8 cellular contexts compared by ENCODE assay signal in the genomic region with DNA sequence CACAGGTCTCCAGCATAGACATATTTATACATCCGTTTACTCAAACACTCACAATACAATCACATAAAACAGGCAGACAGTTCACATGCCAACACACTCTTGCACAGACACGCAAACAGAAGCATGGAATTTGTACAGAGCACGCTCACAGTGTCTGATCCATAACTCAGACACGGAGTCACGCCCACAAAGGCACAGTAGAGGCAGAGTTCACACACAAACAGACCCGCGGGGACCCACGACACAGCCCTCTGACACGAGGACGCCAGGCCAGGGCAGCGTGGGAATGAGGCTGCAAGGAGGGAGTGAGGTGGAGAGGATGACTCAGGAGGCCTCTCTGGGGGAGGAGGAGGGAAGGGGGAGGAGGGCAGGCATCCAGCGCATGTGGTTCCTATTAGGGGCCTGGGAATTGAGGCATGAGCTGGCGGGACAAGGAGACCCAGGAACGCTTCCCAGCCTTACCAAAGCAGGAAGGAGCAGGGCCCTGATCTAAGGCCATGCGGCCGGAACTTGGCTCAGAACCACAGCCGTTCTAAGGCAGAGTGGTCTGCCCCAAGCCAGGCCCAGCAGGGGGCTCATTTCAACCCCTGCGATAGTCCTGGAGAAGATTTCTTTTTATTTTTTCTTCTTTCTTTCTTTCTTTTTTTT. TPM values are rescaled to one million over a fixed set of nuclear protein-coding genes. Genes with fewer than 3 reads are reported as not detected.
DNase-seq lines count a peak whose midpoint lies in the region; ATAC-seq, FAIRE-seq and TF ChIP-seq lines count a peak whose summit lies in the region.

No MANE protein-coding gene starts in this region.

- no peaks in the 10 kb centered on the region for H4K20me1 ChIP-seq in HepG2 (ENCODE audit: insufficient read depth, low read length)

- H3K36me3 ChIP-seq in colonic mucosa (no peaks in the 10 kb centered on the region), HepG2 (replicated peaks in 1 of 2; ENCODE audit: control insufficient read depth in 1 of 2, insufficient read depth in 2 of 2, low read length in 2 of 2) (no peaks in the 10 kb centered on the region), tibial artery (no peaks in the 10 kb centered on the region)
- no peaks in the 10 kb centered on the region for H3K36me3 ChIP-seq in effector memory CD4-positive, alpha-beta T cell (ENCODE audit: control insufficient read depth, insufficient read depth, low read length)

- no peaks in the 10 kb centered on the region for H3K4me1 ChIP-seq in colonic mucosa
- H3K4me1 ChIP-seq in HepG2 (ENCODE audit: insufficient read depth, low read length): peaks cover 25% of the 10 kb centered on the region
- peaks cover 0 to 23% (median 10%) of the 10 kb centered on the region in 4 donors for H3K4me1 ChIP-seq in tibial artery
- H3K4me1 ChIP-seq in effector memory CD4-positive, alpha-beta T cell (ENCODE audit: control insufficient read depth, insufficient read depth, low read length, poor library complexity, severe bottlenecking): no peaks in the 10 kb centered on the region

- no peaks in the 10 kb centered on the region for H3K9me3 ChIP-seq in colonic mucosa
- H3K9me3 ChIP-seq in HepG2 (ENCODE audit: low read length): no peaks in the 10 kb centered on the region
- peaks cover 0 to 9% (median 5%) of the 10 kb centered on the region in 3 donors for H3K9me3 ChIP-seq in tibial artery
- no peaks in the 10 kb centered on the region for H3K9me3 ChIP-seq in effector memory CD4-positive, alpha-beta T cell (ENCODE audit: control insufficient read depth, low read length)

- in situ Hi-C loops in HepG2 (cut with HindIII; ENCODE audit: extremely low pct_ligation_motif_present, low pct_unique_long_range_greater_than_20kb): no loop called here

- H2AFZ ChIP-seq in HepG2 (ENCODE audit: low read length): no peak overlapping the region

- TF ChIP-seq CTCF in colonic mucosa (IDR thresholded peaks at IDR 0.05) (no peak), HepG2 (CRISPR knock-in tag; IDR thresholded peaks at IDR 0.05) (no peak), tibial artery (IDR thresholded peaks at IDR 0.05) (no peak)

- intact Hi-C loops in colonic mucosa (cut with DNase I) (no loop called here), HepG2 (cut with micrococcal nuclease; ENCODE audit: unreplicated experiment) (no loop called here), tibial artery (cut with DNase I; ENCODE audit: low total_unique reads) (no loop called here)

- TF ChIP-seq EP300 in HepG2 (IDR thresholded peaks at IDR 0.05; ENCODE audit: low read depth in 2 of 2, low read length in 2 of 2) (no peak), HepG2 (CRISPR knock-in tag; IDR thresholded peaks at IDR 0.05; ENCODE audit: borderline replicate concordance) (no peak)

- POLR2A ChIA-PET in HepG2 (lab: Yijun Ruan, JAX): no interaction called here

- BruUV-seq in HepG2 (replicated peaks; lab: Mats Ljungman, UMichigan): no TSS peak

- H3K27me3 ChIP-seq in colonic mucosa (no peaks in the 10 kb centered on the region), HepG2 (ENCODE audit: control insufficient read depth in 1 of 2, insufficient read depth in 2 of 2, low read length in 2 of 2) (peaks cover 0 to 3% of the 10 kb centered on the region in 2 experiments; a peak in 1 of 5 replicates), tibial artery (no peaks in the 10 kb centered on the region)
- no peaks in the 10 kb centered on the region for H3K27me3 ChIP-seq in effector memory CD4-positive, alpha-beta T cell (replicated peaks; ENCODE audit: control insufficient read depth, insufficient read depth, low read length, poor library complexity, severe bottlenecking)

- WGBS in HepG2 (ENCODE audit: low lambda C conversion rate): 11% methylated on average over 17 of the region's 18 CpGs

- H3K9ac ChIP-seq in colonic mucosa (ENCODE audit: low read depth in 2 of 2, low read length in 2 of 2) (no peak overlapping the region), HepG2 (ENCODE audit: insufficient read depth, low read depth, low read length) (no peak overlapping the region)

- CTCF ChIA-PET in HepG2 (lab: Yijun Ruan, JAX; ENCODE audit: low intra/inter-chr PET ratio, low total read pairs): no interaction called here

- H3K4me3 ChIP-seq in colonic mucosa (no peak overlapping the region), HepG2 (replicated peaks in 1 of 3; ENCODE audit: insufficient read depth in 1 of 3, low read depth in 2 of 3, low read length in 3 of 3) (peak overlapping the region in 1 of 3 experiments; percentile 48; a peak in 1 of 6 replicates), tibial artery (peak overlapping the region in 1 of 2 donors; percentile 4)
- no peak overlapping the region for H3K4me3 ChIP-seq in effector memory CD4-positive, alpha-beta T cell (ENCODE audit: insufficient read depth, low read depth, low read length, poor library complexity, severe bottlenecking)

- TF ChIP-seq POLR2A in HepG2 (IDR thresholded peaks at IDR 0.05; ENCODE audit: insufficient read depth in 1 of 2, low read depth in 2 of 2, low read length in 2 of 2): no peak

- DNase-seq in LHCN-M2 (ENCODE audit: low read depth) (peak; percentile 90), colonic mucosa (peak; percentile 65), HepG2 (ENCODE audit: low spot score) (peak; percentile 10), tibial artery (peak; percentile 93 to 98), NCI-H1105 (lab: John Stamatoyannopoulos, UW) (no peak), activated T-cell treated with anti-CD3 and anti-CD28 coated beads for 4 hours (no peak), DMS114 treated with DMSO at 0.1 percent for 48 hours (lab: John Stamatoyannopoulos, UW; ENCODE audit: unreplicated experiment) (no peak)
- DNase-seq in effector memory CD4-positive, alpha-beta T cell: no peak

- H3K79me2 ChIP-seq in HepG2 (ENCODE audit: insufficient read depth, low read length): no peaks in the 10 kb centered on the region

- FAIRE-seq in HepG2 (lab: Jason Lieb, UNC): no peak

- no peak for TF ChIP-seq RAD21 in HepG2 (CRISPR knock-in tag; IDR thresholded peaks at IDR 0.05)

- H3K27ac ChIP-seq in colonic mucosa (peak overlapping the region; percentile 47), HepG2 (ENCODE audit: extremely low read length, insufficient read depth, low read length) (no peak overlapping the region), tibial artery (peak overlapping the region; percentile 65 to 72)
- no peak overlapping the region for H3K27ac ChIP-seq in effector memory CD4-positive, alpha-beta T cell (ENCODE audit: insufficient read depth, low read length, poor library complexity, severe bottlenecking)

- ATAC-seq in HepG2: peak; percentile 57

- peak overlapping the region; percentile 47 for H3K4me2 ChIP-seq in HepG2 (ENCODE audit: low read depth, low read length)

TF ChIP-seq in HepG2, 621 proteins besides CTCF, POLR2A, EP300 and RAD21 (continues in another document):
- TF ChIP-seq, protein P1, sequence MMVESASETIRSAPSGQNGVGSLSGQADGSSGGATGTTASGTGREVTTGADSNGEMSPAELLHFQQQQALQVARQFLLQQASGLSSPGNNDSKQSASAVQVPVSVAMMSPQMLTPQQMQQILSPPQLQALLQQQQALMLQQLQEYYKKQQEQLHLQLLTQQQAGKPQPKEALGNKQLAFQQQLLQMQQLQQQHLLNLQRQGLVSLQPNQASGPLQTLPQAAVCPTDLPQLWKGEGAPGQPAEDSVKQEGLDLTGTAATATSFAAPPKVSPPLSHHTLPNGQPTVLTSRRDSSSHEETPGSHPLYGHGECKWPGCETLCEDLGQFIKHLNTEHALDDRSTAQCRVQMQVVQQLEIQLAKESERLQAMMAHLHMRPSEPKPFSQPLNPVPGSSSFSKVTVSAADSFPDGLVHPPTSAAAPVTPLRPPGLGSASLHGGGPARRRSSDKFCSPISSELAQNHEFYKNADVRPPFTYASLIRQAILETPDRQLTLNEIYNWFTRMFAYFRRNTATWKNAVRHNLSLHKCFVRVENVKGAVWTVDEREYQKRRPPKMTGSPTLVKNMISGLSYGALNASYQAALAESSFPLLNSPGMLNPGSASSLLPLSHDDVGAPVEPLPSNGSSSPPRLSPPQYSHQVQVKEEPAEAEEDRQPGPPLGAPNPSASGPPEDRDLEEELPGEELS (CRISPR knock-in tag; IDR thresholded peaks at IDR 0.05): no peak

RNA-seq across cellular contexts. Expression of a gene that starts 9.1 kb away (rescaled TPM):
- total RNA-seq in LHCN-M2 (2014; rRNA removed) (0.06 TPM in 1 of 2 replicates, not detected in the other), colonic mucosa (1 to 10 TPM; 1.2 to 1.9 TPM), HepG2 (2016; rRNA removed; fragmentation: Illumina TruSeq; extraction: Trizol) (0.11 and 0.20 TPM in 2 replicates)
- 0.05 TPM for polyA plus RNA-seq in LHCN-M2 (2012)
- total RNA-seq in HepG2 (2016; cell fraction: cytosol; rRNA removed; fragmentation: Illumina TruSeq; extraction: Trizol; ENCODE audit: low read depth): 0.53 TPM in 1 of 2 replicates, not detected in the other
- total RNA-seq in HepG2 (2016; cell fraction: insoluble cytoplasmic fraction; rRNA removed; fragmentation: Illumina TruSeq; extraction: Trizol): 0.06 and 0.24 TPM in 2 replicates
- 0.31 and 0.37 TPM in 2 replicates for total RNA-seq in HepG2 (2016; cell fraction: membrane; rRNA removed; fragmentation: Illumina TruSeq; extraction: Trizol)
- not detected in 2 replicates for total RNA-seq in HepG2 (2016; cell fraction: nucleus; rRNA removed; fragmentation: Illumina TruSeq; extraction: Trizol)
- 0.51 and 0.63 TPM in 2 replicates for polyA plus RNA-seq in HepG2 (2011; rRNA removed)
- 0.24 and 0.54 TPM in 2 replicates for polyA plus RNA-seq in HepG2 (2011; cell fraction: cytosol; rRNA removed)
- 0.12 TPM in 1 of 2 replicates, not detected in the other for polyA plus RNA-seq in HepG2 (2011; cell fraction: nucleus; rRNA removed)
- 0.16 and 0.19 TPM in 2 replicates for polyA plus RNA-seq in HepG2 (2012)
- polyA plus RNA-seq in HepG2 (2016; cell fraction: cytosol; fragmentation: Illumina TruSeq; extraction: Trizol; ENCODE audit: low read depth): 0.21 and 0.27 TPM in 2 replicates
- 0.17 TPM in 1 of 2 replicates, not detected in the other for polyA plus RNA-seq in HepG2 (2016; cell fraction: insoluble cytoplasmic fraction; fragmentation: Illumina TruSeq; extraction: Trizol; ENCODE audit: low read depth)
- 0.53 and 0.72 TPM in 2 replicates for polyA plus RNA-seq in HepG2 (2016; cell fraction: membrane; fragmentation: Illumina TruSeq; extraction: Trizol; ENCODE audit: low read depth)
- not detected in 2 replicates for polyA plus RNA-seq in HepG2 (2016; cell fraction: nucleus; fragmentation: Illumina TruSeq; extraction: Trizol; ENCODE audit: insufficient read depth, low read depth)
- polyA minus RNA-seq in HepG2 (2011; rRNA and poly(A)+ RNA removed; ENCODE audit: low replicate concordance): 0.88 TPM in 1 of 2 replicates, not detected in the other
- polyA minus RNA-seq in HepG2 (2011; cell fraction: cytosol; rRNA and poly(A)+ RNA removed): 0.30 TPM in 1 of 2 replicates, not detected in the other
- not detected in 2 replicates for polyA minus RNA-seq in HepG2 (2011; cell fraction: nucleus; rRNA and poly(A)+ RNA removed)

Comparison
In these comparisons a context has a peak if more than half of its experiments do, and no peak if none do; other contexts are left out.
1. DNase-seq: peak in LHCN-M2 (single experiment), colonic mucosa (single experiment), HepG2 (single experiment) and tibial artery (2 of 2); none in NCI-H1105 (single experiment), activated T-cell treated with anti-CD3 and anti-CD28 coated beads for 4 hours (single experiment), DMS114 treated with DMSO at 0.1 percent for 48 hours (single experiment) and effector memory CD4-positive, alpha-beta T cell (0 of 3).
2. H3K27ac ChIP-seq: peak in colonic mucosa (single experiment) and tibial artery (2 of 2); none in HepG2 (single experiment) and effector memory CD4-positive, alpha-beta T cell (single experiment).